ENCODE assay signal across 9 cellular contexts in the genomic region with DNA sequence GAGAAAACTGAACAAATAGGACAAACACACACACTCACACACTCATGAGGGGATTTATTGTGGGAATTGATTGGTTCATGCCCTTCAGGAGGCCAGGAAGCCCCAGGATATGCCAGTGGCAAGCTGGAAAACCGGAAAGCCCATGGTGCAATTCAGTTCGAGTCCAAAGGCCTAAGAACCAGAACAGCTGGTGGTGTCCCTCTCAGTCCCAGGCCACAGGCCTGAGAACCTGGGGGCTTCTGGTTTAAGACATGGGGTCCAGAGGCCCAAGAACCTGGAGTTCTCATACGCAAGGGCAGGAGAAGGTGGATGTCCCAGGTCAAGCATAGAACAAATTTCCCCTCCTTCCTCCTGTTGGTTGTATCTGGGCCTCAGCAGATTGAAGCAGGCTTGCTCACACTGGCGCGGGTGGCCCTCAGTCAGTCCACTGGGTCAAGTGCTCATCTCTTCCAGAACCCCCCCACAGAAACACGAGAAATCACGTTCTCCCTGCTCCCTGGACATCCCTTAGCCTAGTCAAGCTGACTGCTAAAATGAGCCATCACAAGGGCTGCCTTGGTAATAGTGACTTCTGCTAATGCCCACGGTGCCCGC. TPM values are rescaled to one million over a fixed set of nuclear protein-coding genes. Genes with fewer than 3 reads are reported as not detected.
DNase-seq lines count a peak whose midpoint lies in the region; ATAC-seq lines count a peak whose summit lies in the region.
"Had no signal": no experiment of that assay in that cellular context is flagged by ENCODE, and none has a peak within 500 bp of the region (broad histone marks: within the 10 kb centered on the region; RNA-seq: fewer than 3 reads in every experiment).

No MANE protein-coding gene starts in this region.

- no peak overlapping the region for H3K27ac Mint-ChIP-seq in activated T-cell treated with anti-CD3 and anti-CD28 coated beads, Interleukin-2, amount 50 U/mL, for 72 hours
- peak overlapping the region in 1 of 6 donors; percentile 2 for H3K27ac Mint-ChIP-seq in immature natural killer cell
- peak overlapping the region; percentile 9 for H3K27ac Mint-ChIP-seq in stimulated activated naive B cell treated with anti-CD40 and anti-IgM and Interleukin-4, amounts not matched to agents 10 μg/mL and 1 μg/mL and 100 μg/mL, for 72 hours

- H3K27me3 ChIP-seq in adipocyte (replicated peaks; ENCODE audit: control insufficient read depth, insufficient read depth, low read length), result peaks cover 20% of the 10 kb centered on the region

- peak in 1 of 2 donors; percentile 7 for ATAC-seq in activated T-cell treated with anti-CD3 and anti-CD28 coated beads, Interleukin-2, amount 50 U/mL, for 72 hours (replicated peaks in 1 of 2)
- ATAC-seq in stimulated activated naive B cell treated with anti-CD40 and anti-IgM and Interleukin-4, amounts not matched to agents 10 μg/mL and 1 μg/mL and 100 μg/mL, for 72 hours (replicated peaks), result peak in 1 of 2 donors; percentile 39
- no peak for ATAC-seq in GM19452 (IDR thresholded peaks at IDR 0.05; ENCODE audit: unreplicated experiment)

- DNase-seq in activated T-cell treated with anti-CD3 and anti-CD28 coated beads, Interleukin-2, amount 50 U/mL, for 72 hours, result no peak
- DNase-seq in activated T-cell treated with anti-CD3 and anti-CD28 coated beads, Interleukin-2, amount 50 U/mL, for 48 hours, result no peak
- DNase-seq in adipocyte (ENCODE audit: low read depth), result no peak
- DNase-seq in immature natural killer cell, result no peak
- no peak for DNase-seq in stimulated activated naive B cell treated with anti-CD40 and anti-IgM and Interleukin-4, amounts not matched to agents 10 μg/mL and 1 μg/mL and 100 μg/mL, for 72 hours
- no peak for DNase-seq in G401 (ENCODE audit: low spot score)
- no peak for DNase-seq in activated gamma-delta T cell treated with Interleukin-2 at 50 U/mL for 16 hours
- DNase-seq: activated CD4-positive, alpha-beta T cell treated with anti-CD3 and anti-CD28 coated beads for 1 hour had no signal

- H3K9me3 Mint-ChIP-seq in activated T-cell treated with anti-CD3 and anti-CD28 coated beads, Interleukin-2, amount 50 U/mL, for 72 hours, result no peaks in the 10 kb centered on the region
- no peaks in the 10 kb centered on the region for H3K9me3 Mint-ChIP-seq in immature natural killer cell
- H3K9me3 Mint-ChIP-seq in stimulated activated naive B cell treated with anti-CD40 and anti-IgM and Interleukin-4, amounts not matched to agents 10 μg/mL and 1 μg/mL and 100 μg/mL, for 72 hours, result no peaks in the 10 kb centered on the region

- in situ Hi-C loops in G401 (cut with HindIII; ENCODE audit: low sequenced_read_pairs), result no loop called here

- peaks cover 8% of the 10 kb centered on the region for H3K27me3 Mint-ChIP-seq in activated T-cell treated with anti-CD3 and anti-CD28 coated beads, Interleukin-2, amount 50 U/mL, for 72 hours (ENCODE audit: low read depth)
- H3K27me3 Mint-ChIP-seq in immature natural killer cell (ENCODE audit: low read depth in 3 of 3), result peaks cover 11 to 60% (median 15%) of the 10 kb centered on the region in 3 donors
- H3K27me3 Mint-ChIP-seq in stimulated activated naive B cell treated with anti-CD40 and anti-IgM and Interleukin-4, amounts not matched to agents 10 μg/mL and 1 μg/mL and 100 μg/mL, for 72 hours, result peaks cover 8 to 29% of the 10 kb centered on the region in 2 donors

- peaks cover 19% of the 10 kb centered on the region for H3K4me1 ChIP-seq in adipocyte (ENCODE audit: control insufficient read depth, insufficient read depth, low read length)

- H3K9ac ChIP-seq in adipocyte (ENCODE audit: low read length), result peak overlapping the region; percentile 9

- H3K36me3 ChIP-seq in adipocyte (ENCODE audit: control insufficient read depth, insufficient read depth, low read length, severe bottlenecking), result no peaks in the 10 kb centered on the region

- peak overlapping the region; percentile 3 to 10 for H3K4me3 Mint-ChIP-seq in activated T-cell treated with anti-CD3 and anti-CD28 coated beads, Interleukin-2, amount 50 U/mL, for 72 hours
- H3K4me3 Mint-ChIP-seq in immature natural killer cell, result peak overlapping the region in 3 of 5 donors; percentile 6 to 54 (median 7)
- peak overlapping the region; percentile 23 to 53 for H3K4me3 Mint-ChIP-seq in stimulated activated naive B cell treated with anti-CD40 and anti-IgM and Interleukin-4, amounts not matched to agents 10 μg/mL and 1 μg/mL and 100 μg/mL, for 72 hours

- H3K36me3 Mint-ChIP-seq in activated T-cell treated with anti-CD3 and anti-CD28 coated beads, Interleukin-2, amount 50 U/mL, for 72 hours (ENCODE audit: insufficient read depth in 2 of 2), result no peaks in the 10 kb centered on the region
- H3K36me3 Mint-ChIP-seq in immature natural killer cell, result no peaks in the 10 kb centered on the region
- no peaks in the 10 kb centered on the region for H3K36me3 Mint-ChIP-seq in stimulated activated naive B cell treated with anti-CD40 and anti-IgM and Interleukin-4, amounts not matched to agents 10 μg/mL and 1 μg/mL and 100 μg/mL, for 72 hours

- no peaks in the 10 kb centered on the region for H3K9me3 ChIP-seq in adipocyte (ENCODE audit: control insufficient read depth, low read length)

- peaks cover 16% of the 10 kb centered on the region for H3K4me1 Mint-ChIP-seq in activated T-cell treated with anti-CD3 and anti-CD28 coated beads, Interleukin-2, amount 50 U/mL, for 72 hours (ENCODE audit: low read depth)
- H3K4me1 Mint-ChIP-seq in immature natural killer cell, result peaks cover 18% of the 10 kb centered on the region in 2 donors
- peaks cover 22 to 26% of the 10 kb centered on the region in 2 donors for H3K4me1 Mint-ChIP-seq in stimulated activated naive B cell treated with anti-CD40 and anti-IgM and Interleukin-4, amounts not matched to agents 10 μg/mL and 1 μg/mL and 100 μg/mL, for 72 hours

- peak overlapping the region; percentile 54 for H3K4me3 ChIP-seq in adipocyte (ENCODE audit: low read length)

RNA-seq across cellular contexts. Expression of a gene that starts 50.1 kb away (rescaled TPM):
- total RNA-seq in activated T-cell treated with anti-CD3 and anti-CD28 coated beads, Interleukin-2, amount 50 U/mL, for 72 hours, result 1,000 to 10,000 TPM; 2,781 to 2,931 TPM
- polyA plus RNA-seq in immature natural killer cell, result 1,000 to 10,000 TPM in 2 of 3 donors, 100 to 1,000 TPM in 1; 525 to 1,812 (median 1,173) TPM
- total RNA-seq in G401 (2014; rRNA removed; shearing (Covaris generic)), result 2,015 and 2,172 TPM in 2 replicates
